Comparison of ENCODE assay signal across 11 cellular contexts in the genomic region with DNA sequence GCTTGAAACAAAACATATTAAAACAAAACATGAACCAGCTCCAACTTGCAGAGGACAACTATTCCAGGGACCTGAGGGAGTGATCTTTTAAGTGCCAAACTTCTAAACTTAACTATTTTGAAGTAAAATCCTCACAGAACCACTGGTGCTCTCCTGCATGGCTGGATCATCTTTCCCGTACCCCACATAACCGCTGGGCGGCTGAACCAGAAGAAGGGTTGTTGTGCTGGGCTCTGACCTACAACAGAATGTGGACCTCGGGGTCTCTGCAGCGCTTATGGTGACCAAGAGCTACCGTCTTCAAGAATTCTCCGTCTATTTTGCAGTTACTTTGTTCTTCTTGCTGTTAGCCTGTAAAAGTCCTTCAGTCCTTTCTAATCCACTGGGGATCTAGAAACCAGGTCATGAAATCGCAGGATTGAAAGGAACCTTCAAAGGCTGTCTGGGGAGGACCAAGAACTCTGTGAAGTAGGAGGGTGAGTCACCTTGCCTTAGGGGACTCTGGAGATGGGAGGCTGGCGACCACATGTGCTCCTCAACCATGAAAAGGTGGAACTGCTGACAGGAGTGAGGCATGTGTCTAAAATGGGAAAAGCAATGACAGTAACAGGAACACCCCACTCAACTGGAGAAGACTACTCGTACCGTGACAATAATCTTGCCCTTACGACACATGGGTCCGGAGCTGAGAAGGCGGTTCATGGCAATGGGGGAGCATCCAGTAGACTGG. TPM values are rescaled to one million over a fixed set of nuclear protein-coding genes. Genes with fewer than 3 reads are reported as not detected.
DNase-seq lines count a peak whose midpoint lies in the region; ATAC-seq and TF ChIP-seq lines count a peak whose summit lies in the region.
"Had no signal": no experiment of that assay in that cellular context is flagged by ENCODE, and none has a peak within 500 bp of the region (broad histone marks: within the 10 kb centered on the region; RNA-seq: fewer than 3 reads in every experiment).

No MANE protein-coding gene starts in this region.

- peaks cover 47% of the 10 kb centered on the region for H3K36me3 Mint-ChIP-seq in HFFc6 (ENCODE audit: low read depth)

- H3K27ac ChIP-seq in brain microvascular endothelial cell (no peak overlapping the region), mesenchymal stem cell (ENCODE audit: low read length, poor library complexity, severe bottlenecking) (no peak overlapping the region)

- peaks cover 26% of the 10 kb centered on the region for H3K36me3 ChIP-seq in BJ (ENCODE audit: control insufficient read depth, insufficient read depth, low read length)
- peaks cover 48% of the 10 kb centered on the region for H3K36me3 ChIP-seq in brain microvascular endothelial cell (replicated peaks)
- H3K36me3 ChIP-seq in mesenchymal stem cell (ENCODE audit: control insufficient read depth in 1 of 2, insufficient read depth in 2 of 2, low read depth in 1 of 2, low read length in 2 of 2), result peaks cover 47 to 50% of the 10 kb centered on the region in 2 experiments

- no peak overlapping the region for H2AK5ac ChIP-seq in mesenchymal stem cell (ENCODE audit: low read length, severe bottlenecking)

- TF ChIP-seq CTCF in BJ (IDR thresholded peaks at IDR 0.05; ENCODE audit: insufficient read depth, low read depth, low read length), result peak; percentile 15; the same call in 1 of the 2 replicates
- no peak for TF ChIP-seq CTCF in HFFc6 (IDR thresholded peaks at IDR 0.05)
- TF ChIP-seq CTCF in brain microvascular endothelial cell (IDR thresholded peaks at IDR 0.05; ENCODE audit: low read depth, low read length, missing control alignments), result no peak

- H3K18ac ChIP-seq in mesenchymal stem cell (ENCODE audit: low read depth in 1 of 2, low read length in 2 of 2), result no peak overlapping the region

- no peak overlapping the region for H2BK15ac ChIP-seq in mesenchymal stem cell (ENCODE audit: low read depth, poor library complexity, severe bottlenecking)

- no peak overlapping the region for H4K91ac ChIP-seq in mesenchymal stem cell (ENCODE audit: low read length)

- H3K27me3 Mint-ChIP-seq in HFFc6 (ENCODE audit: insufficient read depth), result peaks cover 12% of the 10 kb centered on the region
- H3K27me3 Mint-ChIP-seq: activated CD4-positive, alpha-beta memory T cell treated with anti-CD3 and anti-CD28 coated beads for 36 hours had no signal

- H3K79me1 ChIP-seq in mesenchymal stem cell (replicated peaks; ENCODE audit: low read length, poor library complexity, severe bottlenecking), result peaks cover 7% of the 10 kb centered on the region

- H3K9me3 ChIP-seq in mesenchymal stem cell (ENCODE audit: control insufficient read depth, low read length), result no peaks in the 10 kb centered on the region

- CTCF ChIA-PET in BJ (lab: Yijun Ruan, JAX), result interaction anchor here (0.5 to 1.5 kb wide), 6 partner anchors 9 to 417 kb away, joined by 3 to 4 read pairs (median 4); no protein-coding TSS in a partner anchor

- H2BK12ac ChIP-seq in mesenchymal stem cell (ENCODE audit: low read length in 2 of 2), result no peak overlapping the region

- H2BK5ac ChIP-seq in mesenchymal stem cell (ENCODE audit: low read depth, low read length, poor library complexity, severe bottlenecking), result no peak overlapping the region

- H3K14ac ChIP-seq in mesenchymal stem cell (ENCODE audit: low read length in 2 of 2), result no peak overlapping the region

- no peak overlapping the region for H4K8ac ChIP-seq in mesenchymal stem cell (ENCODE audit: low read length)

- POLR2A ChIA-PET in BJ (lab: Charles Lee), result no interaction called here

- H3K9me3 Mint-ChIP-seq in HFFc6, result no peaks in the 10 kb centered on the region; the same call in 1 of the 2 replicates
- H3K9me3 Mint-ChIP-seq: activated CD4-positive, alpha-beta memory T cell treated with anti-CD3 and anti-CD28 coated beads for 36 hours had no signal

- intact Hi-C loops in sciatic nerve (cut with DNase I), result no loop called here

- H2AFZ ChIP-seq in mesenchymal stem cell (ENCODE audit: low read depth, low read length), result no peak overlapping the region

- ATAC-seq in sciatic nerve, result no peak
- no peak for ATAC-seq in GM21367 (IDR thresholded peaks at IDR 0.05; ENCODE audit: unreplicated experiment)

- H3K4me1 Mint-ChIP-seq in HFFc6 (ENCODE audit: low read depth), result peaks cover 59% of the 10 kb centered on the region

- peaks cover 31% of the 10 kb centered on the region for H3K4me1 ChIP-seq in mesenchymal stem cell (ENCODE audit: control insufficient read depth, insufficient read depth, low read depth, low read length)

- no peak overlapping the region for H3K4me2 ChIP-seq in mesenchymal stem cell (ENCODE audit: low read length, poor library complexity, severe bottlenecking)

- no peak overlapping the region for H3K4ac ChIP-seq in mesenchymal stem cell (ENCODE audit: low read depth in 1 of 2, low read length in 2 of 2)

- no peak overlapping the region for H3K23ac ChIP-seq in mesenchymal stem cell (ENCODE audit: low read length in 2 of 2)

- H3K4me3 ChIP-seq in BJ (ENCODE audit: low read depth, low read length), result no peak overlapping the region
- no peak overlapping the region for H3K4me3 ChIP-seq in brain microvascular endothelial cell (ENCODE audit: low read depth, low read length)
- H3K4me3 ChIP-seq in mesenchymal stem cell (ENCODE audit: insufficient read depth in 1 of 2, low read depth in 1 of 2, low read length in 2 of 2), result peak overlapping the region in 1 of 2 experiments; percentile 82

- H3K9ac ChIP-seq in mesenchymal stem cell (ENCODE audit: low read length), result peak overlapping the region; percentile 91

- H3K4me3 Mint-ChIP-seq in HFFc6, result peak overlapping the region; percentile 99
- H3K4me3 Mint-ChIP-seq: activated CD4-positive, alpha-beta memory T cell treated with anti-CD3 and anti-CD28 coated beads for 36 hours had no signal

- H3K27me3 ChIP-seq in BJ (ENCODE audit: control insufficient read depth, insufficient read depth, low read length) (no peaks in the 10 kb centered on the region), brain microvascular endothelial cell (replicated peaks) (no peaks in the 10 kb centered on the region), mesenchymal stem cell (ENCODE audit: control insufficient read depth in 1 of 2, insufficient read depth in 1 of 2, low read length in 2 of 2) (no peaks in the 10 kb centered on the region)

- in situ Hi-C loops in brain microvascular endothelial cell (cut with HindIII; ENCODE audit: low pct_ligation_motif_present, low sequenced_read_pairs), result no loop called here

- DNase-seq in BJ (ENCODE audit: low read depth) (peak; percentile 55), HFFc6 (peak; percentile 81), brain microvascular endothelial cell (peak; percentile 15), mesenchymal stem cell (peak; percentile 50), sciatic nerve (ENCODE audit: low spot score) (no peak), putamen (ENCODE audit: low spot score) (no peak)
- DNase-seq in stimulated activated naive CD4-positive, alpha-beta T cell (lab: John Stamatoyannopoulos, UW), result no peak
- DNase-seq: activated CD4-positive, alpha-beta memory T cell treated with anti-CD3 and anti-CD28 coated beads for 36 hours; NCI-H69; small intestine had no signal

- 90% methylated on average over 14 of the region's 14 CpGs for WGBS in mesenchymal stem cell

- H2BK120ac ChIP-seq in mesenchymal stem cell (ENCODE audit: low read depth, low read length), result no peak overlapping the region

- H3K27ac Mint-ChIP-seq in HFFc6, result peak overlapping the region; percentile 72
- H3K27ac Mint-ChIP-seq: activated CD4-positive, alpha-beta memory T cell treated with anti-CD3 and anti-CD28 coated beads for 36 hours had no signal

RNA-seq across cellular contexts. Expression of gene HDLBP, which starts 46.6 kb away (rescaled TPM):
- 738 and 948 TPM in 2 replicates for polyA plus RNA-seq in BJ (2011; rRNA removed)
- 1,169 and 1,682 TPM in 2 replicates for polyA minus RNA-seq in BJ (2011; rRNA and poly(A)+ RNA removed)
- total RNA-seq in HFFc6 (2021; fragmentation: NEBNext Ultra II Directional; extraction: Animal tissue kit (Norgen Biotek cat#: 25700)), result 1,000 to 10,000 TPM in 5 of 6 experiments, 100 to 1,000 TPM in 1; 991 to 1,153 (median 1,104) TPM
- 768 TPM for polyA plus RNA-seq in mesenchymal stem cell (2013, experiment 1 of 2)
- 740 TPM for polyA plus RNA-seq in mesenchymal stem cell (2013, experiment 2 of 2)
- total RNA-seq in sciatic nerve, result 398 TPM

RNA-seq across cellular contexts. Expression of gene SEPTIN2, which starts 46.8 kb away (rescaled TPM):
- polyA plus RNA-seq in BJ (2011; rRNA removed), result 336 and 712 TPM in 2 replicates
- 308 and 343 TPM in 2 replicates for polyA minus RNA-seq in BJ (2011; rRNA and poly(A)+ RNA removed)
- total RNA-seq in HFFc6 (2021; fragmentation: NEBNext Ultra II Directional; extraction: Animal tissue kit (Norgen Biotek cat#: 25700)), result 100 to 1,000 TPM; 399 to 468 (median 441) TPM
- polyA plus RNA-seq in mesenchymal stem cell (2013, experiment 1 of 2), result 369 TPM
- polyA plus RNA-seq in mesenchymal stem cell (2013, experiment 2 of 2), result 372 TPM
- total RNA-seq in sciatic nerve, result 315 TPM

Comparison
In these comparisons a context has a peak if more than half of its experiments do, and no peak if none do; other contexts are left out.
1. DNase-seq: peak in BJ (single experiment), HFFc6 (single experiment), brain microvascular endothelial cell (single experiment) and mesenchymal stem cell (single experiment); none in sciatic nerve (single experiment), stimulated activated naive CD4-positive, alpha-beta T cell (0 of 6) and putamen (single experiment).